Comparison of ENCODE assay signal across 33 cellular contexts in genomic region chr21:46163375-46163774, GRCh38. TPM values are rescaled to one million over a fixed set of nuclear protein-coding genes. Genes with fewer than 3 reads are reported as not detected.
"Had no signal": no experiment of that assay in that cellular context is flagged by ENCODE, and none has a peak within 500 bp of the region (broad histone marks: within the 10 kb centered on the region; RNA-seq: fewer than 3 reads in every experiment).

No MANE protein-coding gene starts in this region.

- H3K9me2 ChIP-seq: SK-N-SH had no signal

- H3K27me3 Mint-ChIP-seq: activated CD4-positive, alpha-beta T cell treated with anti-CD3 and anti-CD28 coated beads for 36 hours; activated CD4-positive, alpha-beta T cell treated with anti-CD3 and anti-CD28 coated beads, Interleukin-2, amount 10 ng/mL, durations not matched to agents 7 days and 5 days; brain had no signal

- H3K9me3 ChIP-seq: MG63, Peyer's patch, SJSA1, SK-N-SH had no signal

- H3K4me2 ChIP-seq: SK-N-SH had no signal

- H3K9me3 Mint-ChIP-seq: activated CD4-positive, alpha-beta T cell treated with anti-CD3 and anti-CD28 coated beads, Interleukin-2, amount 10 ng/mL, durations not matched to agents 7 days and 5 days; activated naive CD8-positive, alpha-beta T cell treated with anti-CD3 and anti-CD28 coated beads, Interleukin-2, amount 50 U/mL, for 24 hours; activated T-helper 2 cell treated with anti-CD3 and anti-CD28 coated beads, Interferon-gamma antibody, Interleukin-2, Interleukin-4, amounts not matched to agents 10 μg/mL and 5 μg/mL and 100 μg/mL, durations not matched to agents 14 hours and 24 hours and 36 hours; T-helper 1 cell treated with Interleukin-12 subunit alpha and Interleukin-12 subunit beta and Interleukin-4 antibody, amounts not matched to agents 30 μg/mL and 1 μg/mL, for 36 hours; T-helper 2 cell treated with Interferon-gamma antibody and Interleukin-4, amounts not matched to agents 5 μg/mL and 100 μg/mL, for 36 hours had no signal

- H3K27me3 ChIP-seq: MG63 had no signal

- H3K4me3 Mint-ChIP-seq: activated CD4-positive, alpha-beta T cell treated with anti-CD3 and anti-CD28 coated beads for 36 hours; activated CD4-positive, alpha-beta T cell treated with anti-CD3 and anti-CD28 coated beads, Interleukin-2, amount 10 ng/mL, durations not matched to agents 7 days and 5 days; activated CD8-positive, alpha-beta T cell treated with anti-CD3 and anti-CD28 coated beads, Interleukin-2, amount 10 ng/mL, durations not matched to agents 7 days and 5 days; activated naive CD8-positive, alpha-beta T cell treated with anti-CD3 and anti-CD28 coated beads, Interleukin-2, amount 50 U/mL, for 24 hours; brain; T-helper 1 cell treated with Interleukin-12 subunit alpha and Interleukin-12 subunit beta and Interleukin-4 antibody, amounts not matched to agents 30 μg/mL and 1 μg/mL, for 36 hours; T-helper 2 cell treated with Interferon-gamma antibody and Interleukin-4, amounts not matched to agents 5 μg/mL and 100 μg/mL, for 36 hours; WTC11 had no signal

- H3K4me1 Mint-ChIP-seq: activated CD4-positive, alpha-beta T cell treated with anti-CD3 and anti-CD28 coated beads for 36 hours; activated CD4-positive, alpha-beta T cell treated with anti-CD3 and anti-CD28 coated beads, Interleukin-2, amount 10 ng/mL, durations not matched to agents 7 days and 5 days; activated naive CD8-positive, alpha-beta T cell treated with anti-CD3 and anti-CD28 coated beads, Interleukin-2, amount 50 U/mL, for 24 hours; brain; WTC11 had no signal

- DNase-seq: activated CD4-positive, alpha-beta T cell treated with anti-CD3 and anti-CD28 coated beads for 36 hours; activated CD4-positive, alpha-beta T cell treated with anti-CD3 and anti-CD28 coated beads, Interleukin-2, amount 10 ng/mL, durations not matched to agents 7 days and 5 days; activated CD4-positive, alpha-beta T cell treated with anti-CD3 and anti-CD28 coated beads, Interleukin-2, amount 50 U/mL, for 48 hours; activated CD8-positive, alpha-beta memory T cell treated with anti-CD3 and anti-CD28 coated beads, Interleukin-2, amount 50 U/mL, for 4 hours; activated CD8-positive, alpha-beta T cell treated with anti-CD3 and anti-CD28 coated beads, Interleukin-2, amount 10 ng/mL, durations not matched to agents 7 days and 5 days; activated gamma-delta T cell; activated naive CD4-positive, alpha-beta T cell treated with Interleukin-2 at 50 U/mL for 16 hours; activated naive CD8-positive, alpha-beta T cell treated with anti-CD3 and anti-CD28 coated beads, Interleukin-2, amount 50 U/mL, for 24 hours; anterior cingulate cortex; caudate nucleus; cerebellar nuclear complex; Kasumi-1; KBM-7; MG63; NCI-H1048; NCI-H1105 treated with DMSO at 0.1 percent for 48 hours; NCI-H1436 treated with DMSO at 0.1 percent for 48 hours; NCI-H1694 treated with DMSO at 0.1 percent for 48 hours; NCI-H2029; NCI-H345; NCI-H524 treated with DMSO at 0.1 percent for 48 hours; RPMI8226; SHP77 treated with DMSO at 0.1 percent for 48 hours; SK-N-SH had no signal

- H3K4me1 ChIP-seq: SJSA1 had no signal

- H3K36me3 ChIP-seq: MG63, Peyer's patch, SJSA1 had no signal

- ATAC-seq: activated CD4-positive, alpha-beta T cell treated with anti-CD3 and anti-CD28 coated beads for 36 hours; activated CD4-positive, CD25-positive, alpha-beta regulatory T cell treated with anti-CD3 and anti-CD28 coated beads, Interleukin-2, amount 50 U/mL, for 24 hours; activated CD8-positive, alpha-beta T cell treated with anti-CD3 and anti-CD28 coated beads, Interleukin-2, amount 10 ng/mL, durations not matched to agents 7 days and 5 days; activated naive CD8-positive, alpha-beta T cell treated with anti-CD3 and anti-CD28 coated beads, Interleukin-2, amount 50 U/mL, for 24 hours; WTC11 had no signal

- H3K27ac ChIP-seq: Peyer's patch, SJSA1 had no signal

- H3K27ac Mint-ChIP-seq: activated CD4-positive, alpha-beta T cell treated with anti-CD3 and anti-CD28 coated beads for 36 hours; activated CD4-positive, alpha-beta T cell treated with anti-CD3 and anti-CD28 coated beads, Interleukin-2, amount 10 ng/mL, durations not matched to agents 7 days and 5 days; activated CD8-positive, alpha-beta T cell treated with anti-CD3 and anti-CD28 coated beads, Interleukin-2, amount 10 ng/mL, durations not matched to agents 7 days and 5 days; activated naive CD8-positive, alpha-beta T cell treated with anti-CD3 and anti-CD28 coated beads, Interleukin-2, amount 50 U/mL, for 24 hours; activated T-helper 2 cell treated with anti-CD3 and anti-CD28 coated beads, Interferon-gamma antibody, Interleukin-2, Interleukin-4, amounts not matched to agents 10 μg/mL and 5 μg/mL and 100 μg/mL, durations not matched to agents 14 hours and 24 hours and 36 hours; T-helper 1 cell treated with Interleukin-12 subunit alpha and Interleukin-12 subunit beta and Interleukin-4 antibody, amounts not matched to agents 30 μg/mL and 1 μg/mL, for 36 hours; T-helper 2 cell treated with Interferon-gamma antibody and Interleukin-4, amounts not matched to agents 5 μg/mL and 100 μg/mL, for 36 hours had no signal

- H3K4me3 ChIP-seq: MG63, Peyer's patch, SJSA1 had no signal

RNA-seq across cellular contexts. Expression of gene FTCD, which starts 8.0 kb away (rescaled TPM):
- total RNA-seq: activated CD4-positive, alpha-beta T cell treated with anti-CD3 and anti-CD28 coated beads, Interleukin-2, amount 10 ng/mL, durations not matched to agents 7 days and 5 days; bronchial epithelial cell; SJSA1 had no signal
